Comparison of ENCODE assay signal across 1 cellular context in the genomic region with DNA sequence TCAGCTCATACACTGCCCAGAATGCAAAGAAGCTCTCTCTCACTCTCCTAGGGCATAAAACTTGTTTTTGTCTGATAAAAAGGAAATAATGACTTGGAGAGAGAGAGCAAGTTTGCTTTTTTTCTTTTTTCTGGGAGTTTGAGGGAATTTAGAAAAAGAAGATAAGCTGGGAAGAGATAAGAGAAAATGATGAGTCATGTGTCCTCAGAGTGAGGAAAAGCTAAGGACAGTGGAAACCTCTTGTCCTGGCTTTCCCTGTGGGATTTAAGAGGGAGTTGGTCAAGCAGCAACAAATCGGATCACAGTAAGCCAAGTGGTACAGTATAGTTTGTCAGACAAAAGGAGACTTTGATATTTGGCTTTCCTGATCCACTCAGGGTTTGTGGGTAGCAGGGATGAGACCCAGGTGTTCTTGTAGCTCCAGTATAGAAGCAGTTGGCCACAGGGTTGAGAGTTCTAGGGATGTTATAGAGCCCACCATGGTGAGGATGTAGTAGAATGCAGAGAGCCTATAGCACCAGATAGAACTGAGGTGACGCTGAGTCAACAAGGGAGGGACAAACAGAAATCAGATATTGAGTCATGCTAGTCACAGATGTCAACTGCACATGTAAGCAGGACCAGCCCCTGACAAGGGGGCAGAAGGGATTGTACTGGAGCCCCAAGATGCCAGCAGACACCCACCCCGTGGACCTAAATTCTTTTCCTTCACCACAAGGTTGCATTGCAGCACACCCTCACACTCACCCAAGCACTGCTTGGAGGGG.
TF ChIP-seq lines count a peak whose summit lies in the region.

No MANE protein-coding gene starts in this region.

TF ChIP-seq in K562, 482 proteins besides CTCF, POLR2A, EP300 and RAD21 (continued from another document):
- TF ChIP-seq MGA (IDR thresholded peaks at IDR 0.05): no peak
- TF ChIP-seq PRPF4 (IDR thresholded peaks at IDR 0.05; ENCODE audit: insufficient read depth, low read depth, low read length, poor library complexity, severe bottlenecking): no peak
- TF ChIP-seq RBBP5 (IDR thresholded peaks at IDR 0.05; ENCODE audit: borderline replicate concordance, insufficient read depth, low read length, poor library complexity, severe bottlenecking): no peak
- no peak for TF ChIP-seq RFX5 (IDR thresholded peaks at IDR 0.05; ENCODE audit: low read depth, low read length)
- TF ChIP-seq MYC (IDR thresholded peaks at IDR 0.05; ENCODE audit: low read depth, low read length): 0 out of 2 replicates have a peak, but pooled peaks have one; percentile 21
- TF ChIP-seq MYC (CRISPR knock-in tag; IDR thresholded peaks at IDR 0.05; ENCODE audit: borderline replicate concordance, low read depth): no peak
- no peak for TF ChIP-seq POLR3G (IDR thresholded peaks at IDR 0.05; ENCODE audit: extremely low read depth, insufficient read length, insufficient replicate concordance)
- TF ChIP-seq BHLHE40 (IDR thresholded peaks at IDR 0.05; ENCODE audit: low read length): 0 out of 2 replicates have a peak, but pooled peaks have one; percentile 43
- TF ChIP-seq RHOXF2B (CRISPR knock-in tag; conservative IDR thresholded peaks at IDR 0.05): no peak
- TF ChIP-seq IRF2 (CRISPR knock-in tag; IDR thresholded peaks at IDR 0.05): no peak
- peak; percentile 56; the same call in 1 of the 2 replicates for TF ChIP-seq NFE2L1 (tag; IDR thresholded peaks at IDR 0.05; ENCODE audit: borderline replicate concordance, low read depth)
- no peak for TF ChIP-seq ZNF609 (CRISPR knock-in tag; IDR thresholded peaks at IDR 0.05; ENCODE audit: borderline replicate concordance)
- TF ChIP-seq XRCC5 (IDR thresholded peaks at IDR 0.05; ENCODE audit: low read depth, low read length): no peak
- TF ChIP-seq PTTG1 (tag; IDR thresholded peaks at IDR 0.05; ENCODE audit: low read depth): no peak
- no peak for TF ChIP-seq ZNF41 (CRISPR knock-in tag; conservative IDR thresholded peaks at IDR 0.05)
- no peak for TF ChIP-seq THRAP3 (IDR thresholded peaks at IDR 0.05; ENCODE audit: borderline replicate concordance)
- TF ChIP-seq SIX5 (IDR thresholded peaks at IDR 0.05; ENCODE audit: borderline replicate concordance in 1 of 2, insufficient read depth in 1 of 2, low read depth in 1 of 2, low read length in 2 of 2): no peak
- peak; percentile 78 for TF ChIP-seq JUND (IDR thresholded peaks at IDR 0.05; ENCODE audit: borderline replicate concordance, low read depth, low read length)
- TF ChIP-seq JUND (tag; IDR thresholded peaks at IDR 0.05; ENCODE audit: borderline replicate concordance, low read depth, low read length): no peak; the same call in 1 of the 3 replicates
- no peak for TF ChIP-seq POLR2AphosphoS2 (IDR thresholded peaks at IDR 0.05; ENCODE audit: low read length)
- peak; percentile 87 for TF ChIP-seq FOSL1 (tag; conservative IDR thresholded peaks at IDR 0.05)
- TF ChIP-seq MAFF (IDR thresholded peaks at IDR 0.05; ENCODE audit: low read length): peak; percentile 76
- no peak for TF ChIP-seq TRIM25 (IDR thresholded peaks at IDR 0.05; ENCODE audit: borderline replicate concordance)
- peak; percentile 90 for TF ChIP-seq MAFG (tag; conservative IDR thresholded peaks at IDR 0.05)
TF ChIP-seq in K562: peak in this region for 27.
